ENCODE assay signal across 8 cellular contexts in genomic region chr16:67805718-67806427, GRCh38. TPM values are rescaled to one million over a fixed set of nuclear protein-coding genes. Genes with fewer than 3 reads are reported as not detected.
DNase-seq lines count a peak whose midpoint lies in the region; TF ChIP-seq lines count a peak whose summit lies in the region.

No MANE protein-coding gene starts in this region.

- no peaks in the 10 kb centered on the region for H3K27me3 ChIP-seq in vagina

- DNase-seq in NCI-H82 (lab: John Stamatoyannopoulos, UW), result peak; percentile 45
- no peak for DNase-seq in NCI-H82 treated with DMSO at 0.1 percent for 48 hours (lab: John Stamatoyannopoulos, UW; ENCODE audit: unreplicated experiment)
- no peak for DNase-seq in chondrocyte (ENCODE audit: low spot score)
- peak in 1 of 2 donors; percentile 89 for DNase-seq in vagina (ENCODE audit: extremely low spot score in 2 of 2)
- DNase-seq in SW 1271 (lab: John Stamatoyannopoulos, UW), result no peak
- DNase-seq in SK-N-DZ (ENCODE audit: low spot score), result no peak

- no peaks in the 10 kb centered on the region for H3K9me3 ChIP-seq in KOPT-K1 (ENCODE audit: insufficient read depth, low read length, poor library complexity, severe bottlenecking)
- no peaks in the 10 kb centered on the region for H3K9me3 ChIP-seq in mesodermal cell (ENCODE audit: control insufficient read depth, low read length)
- H3K9me3 ChIP-seq in vagina, result no peaks in the 10 kb centered on the region

- peak overlapping the region; percentile 96 for H3K4me3 ChIP-seq in mesodermal cell (ENCODE audit: extremely low read depth, insufficient read depth, low read length, poor library complexity, severe bottlenecking)
- peak overlapping the region; percentile 99 to 100 for H3K4me3 ChIP-seq in vagina

- TF ChIP-seq CTCF in chondrocyte (IDR thresholded peaks at IDR 0.05) (no peak), vagina (IDR thresholded peaks at IDR 0.05) (no peak)

- H3K4me1 Mint-ChIP-seq in chondrocyte (ENCODE audit: low read depth), result peaks cover 21% of the 10 kb centered on the region

- H3K4me3 Mint-ChIP-seq in chondrocyte (ENCODE audit: unreplicated experiment), result peak overlapping the region; percentile 95

- no peaks in the 10 kb centered on the region for H3K9me3 Mint-ChIP-seq in chondrocyte (ENCODE audit: low read depth)

- H3K27ac Mint-ChIP-seq in chondrocyte (ENCODE audit: unreplicated experiment), result peak overlapping the region; percentile 80

- peaks cover 5% of the 10 kb centered on the region for H3K36me3 Mint-ChIP-seq in chondrocyte (ENCODE audit: low read depth)

- TF ChIP-seq POLR2A in vagina (IDR thresholded peaks at IDR 0.05), result no peak

- 1 to 3% methylated on average over 18 to 26 of the region's 26 CpGs for WGBS in mesodermal cell (ENCODE audit: insufficient coverage in 2 of 2), 2 experiments

- no peaks in the 10 kb centered on the region for H3K4me1 ChIP-seq in mesodermal cell (ENCODE audit: control insufficient read depth, insufficient read depth, low read length, poor library complexity, severe bottlenecking)
- H3K4me1 ChIP-seq in vagina, result peaks cover 50% of the 10 kb centered on the region

- intact Hi-C loops in vagina (cut with DNase I), result no loop called here

- H3K27ac ChIP-seq in KOPT-K1 (ENCODE audit: low read depth, low read length, poor library complexity, severe bottlenecking) (peak overlapping the region; percentile 84), mesodermal cell (ENCODE audit: low read depth, low read length, severe bottlenecking) (peak overlapping the region; percentile 62), vagina (peak overlapping the region; percentile 89)

- no peaks in the 10 kb centered on the region for H3K27me3 Mint-ChIP-seq in chondrocyte (ENCODE audit: low read depth)

- H3K36me3 ChIP-seq in KOPT-K1 (ENCODE audit: insufficient read depth, low read length) (peaks cover 22% of the 10 kb centered on the region), mesodermal cell (ENCODE audit: control insufficient read depth, insufficient read depth, low read length) (peaks cover 36% of the 10 kb centered on the region), vagina (peaks cover 0 to 7% of the 10 kb centered on the region in 2 donors)

RNA-seq across cellular contexts. Expression of gene RANBP10, which starts 0.5 kb away (rescaled TPM):
- total RNA-seq in chondrocyte, result 13.4 to 16.8 TPM (median 14.4 TPM) in 3 replicates
- polyA plus RNA-seq in mesodermal cell (2013, experiment 1 of 2), result 12.1 TPM
- 10.3 TPM for polyA plus RNA-seq in mesodermal cell (2013, experiment 2 of 2)
- total RNA-seq in vagina, result 17.9 TPM
- 6.6 and 7.0 TPM in 2 replicates for polyA plus RNA-seq in SK-N-DZ (2014; cell fraction: cytosol; rRNA removed)
- polyA plus RNA-seq in SK-N-DZ (2014; cell fraction: nucleus; rRNA removed), result 13.8 and 17.4 TPM in 2 replicates

RNA-seq across cellular contexts. Expression of gene TSNAXIP1, which starts 0.8 kb away (rescaled TPM):
- total RNA-seq in chondrocyte, result 1.8 to 3.1 TPM (median 2.3 TPM) in 3 replicates
- polyA plus RNA-seq in mesodermal cell (2013, experiment 1 of 2), result 0.92 TPM
- 0.76 TPM for polyA plus RNA-seq in mesodermal cell (2013, experiment 2 of 2)
- not detected for total RNA-seq in vagina
- 0.27 and 0.70 TPM in 2 replicates for polyA plus RNA-seq in SK-N-DZ (2014; cell fraction: cytosol; rRNA removed)
- 13.3 and 17.3 TPM in 2 replicates for polyA plus RNA-seq in SK-N-DZ (2014; cell fraction: nucleus; rRNA removed)

RNA-seq across cellular contexts. Expression of gene THAP11, which starts 36.2 kb away (rescaled TPM):
- 25.3 to 26.3 TPM (median 25.7 TPM) in 3 replicates for total RNA-seq in chondrocyte
- 25.7 TPM for polyA plus RNA-seq in mesodermal cell (2013, experiment 1 of 2)
- 24.1 TPM for polyA plus RNA-seq in mesodermal cell (2013, experiment 2 of 2)
- total RNA-seq in vagina, result 50.6 TPM
- polyA plus RNA-seq in SK-N-DZ (2014; cell fraction: cytosol; rRNA removed), result 108 and 111 TPM in 2 replicates
- polyA plus RNA-seq in SK-N-DZ (2014; cell fraction: nucleus; rRNA removed), result 56.2 TPM in 2 replicates

RNA-seq across cellular contexts. Expression of gene NUTF2, which starts 40.9 kb away (rescaled TPM):
- total RNA-seq in chondrocyte (131 to 147 TPM (median 135 TPM) in 3 replicates), vagina (131 TPM)
- 258 TPM for polyA plus RNA-seq in mesodermal cell (2013, experiment 1 of 2)
- 246 TPM for polyA plus RNA-seq in mesodermal cell (2013, experiment 2 of 2)
- 143 and 159 TPM in 2 replicates for polyA plus RNA-seq in SK-N-DZ (2014; cell fraction: cytosol; rRNA removed)
- 137 and 145 TPM in 2 replicates for polyA plus RNA-seq in SK-N-DZ (2014; cell fraction: nucleus; rRNA removed)

RNA-seq across cellular contexts. Expression of gene CENPT, which starts 41.6 kb away (rescaled TPM):
- 50.5 to 58.3 TPM (median 52.8 TPM) in 3 replicates for total RNA-seq in chondrocyte
- 46.2 TPM for polyA plus RNA-seq in mesodermal cell (2013, experiment 1 of 2)
- 39.0 TPM for polyA plus RNA-seq in mesodermal cell (2013, experiment 2 of 2)
- total RNA-seq in vagina, result 57.7 TPM
- polyA plus RNA-seq in SK-N-DZ (2014; cell fraction: cytosol; rRNA removed), result 41.6 and 54.9 TPM in 2 replicates
- 463 and 467 TPM in 2 replicates for polyA plus RNA-seq in SK-N-DZ (2014; cell fraction: nucleus; rRNA removed)
